ENCODE assay signal across 14 cellular contexts in genomic region chr10:110150981-110151380, GRCh38. TPM values are rescaled to one million over a fixed set of nuclear protein-coding genes. Genes with fewer than 3 reads are reported as not detected.
DNase-seq lines count a peak whose midpoint lies in the region; TF ChIP-seq lines count a peak whose summit lies in the region.
"Had no signal": no experiment of that assay in that cellular context is flagged by ENCODE, and none has a peak within 500 bp of the region (broad histone marks: within the 10 kb centered on the region; RNA-seq: fewer than 3 reads in every experiment).

No MANE protein-coding gene starts in this region.

- H3K27ac ChIP-seq in WERI-Rb-1 (peak overlapping the region; percentile 98), esophagus muscularis mucosa (replicated peaks in 1 of 4) (no peak overlapping the region), rectal smooth muscle tissue (ENCODE audit: low read depth, low read length) (no peak overlapping the region), smooth muscle cell (ENCODE audit: low read depth) (no peak overlapping the region)

- CTCF ChIA-PET in Caco-2 (lab: Charles Lee), result no interaction called here

- H3K36me3 Mint-ChIP-seq in Caco-2 (ENCODE audit: insufficient read depth, unreplicated experiment), result peaks cover 10% of the 10 kb centered on the region

- H2AFZ ChIP-seq in smooth muscle cell (ENCODE audit: low read depth), result no peak overlapping the region

- peaks cover 7% of the 10 kb centered on the region for H3K4me1 Mint-ChIP-seq in Caco-2 (ENCODE audit: low read depth, unreplicated experiment)

- peak overlapping the region; percentile 33 for H3K27ac Mint-ChIP-seq in Caco-2 (ENCODE audit: unreplicated experiment)

- 76% methylated on average over 6 of the region's 6 CpGs for WGBS in esophagus muscularis mucosa
- WGBS in smooth muscle cell (ENCODE audit: low lambda C conversion rate), result 92% methylated on average over 6 of the region's 6 CpGs

- H3K27me3 Mint-ChIP-seq in Caco-2 (ENCODE audit: insufficient read depth, unreplicated experiment), result no peaks in the 10 kb centered on the region

- H3K4me3 ChIP-seq in Caco-2 (ENCODE audit: low read depth, low read length) (no peak overlapping the region), WERI-Rb-1 (ENCODE audit: low read depth, low read length) (no peak overlapping the region), esophagus muscularis mucosa (no peak overlapping the region), rectal smooth muscle tissue (ENCODE audit: low read length) (peak overlapping the region; percentile 39), smooth muscle cell (no peak overlapping the region)

- POLR2A ChIA-PET in Caco-2 (lab: Charles Lee), result interaction anchor here (0.5 kb wide), 1 partner anchor 60 kb away, joined by 6 read pairs; no protein-coding TSS in a partner anchor

- H3K4me1 ChIP-seq in Caco-2 (no peaks in the 10 kb centered on the region), esophagus muscularis mucosa (peaks cover 0 to 4% (median 0%) of the 10 kb centered on the region in 4 donors), rectal smooth muscle tissue (ENCODE audit: control insufficient read depth, insufficient read depth, low read length) (no peaks in the 10 kb centered on the region), smooth muscle cell (ENCODE audit: low read depth) (peaks cover 4% of the 10 kb centered on the region)

- TF ChIP-seq EP300 in esophagus muscularis mucosa (IDR thresholded peaks at IDR 0.05), result no peak

- no peaks in the 10 kb centered on the region for H4K20me1 ChIP-seq in smooth muscle cell (ENCODE audit: low read depth)

- TF ChIP-seq CTCF in Caco-2 (IDR thresholded peaks at IDR 0.05; ENCODE audit: insufficient read depth in 1 of 2, low read depth in 1 of 2, low read length in 1 of 2, severe bottlenecking in 1 of 2, unreplicated experiment in 1 of 2) (no peak), WERI-Rb-1 (IDR thresholded peaks at IDR 0.05; ENCODE audit: low read depth, low read length) (no peak), esophagus muscularis mucosa (IDR thresholded peaks at IDR 0.05) (no peak), smooth muscle cell (IDR thresholded peaks at IDR 0.05; ENCODE audit: borderline replicate concordance, insufficient read depth, poor library complexity, severe bottlenecking) (no peak)

- no peak overlapping the region for H3K4me2 ChIP-seq in smooth muscle cell
- H3K4me2 ChIP-seq: SK-N-SH had no signal

- DNase-seq in Caco-2 (no peak), WERI-Rb-1 (no peak), esophagus muscularis mucosa (ENCODE audit: extremely low spot score) (peak; percentile 75), A172 (ENCODE audit: low spot score) (no peak), smooth muscle cell (lab: John Stamatoyannopoulos, UW; ENCODE audit: unreplicated experiment) (no peak), GOT3 (lab: John Stamatoyannopoulos, UW) (no peak)
- DNase-seq: ACHN; CD4-positive, CD25-positive, alpha-beta regulatory T cell; GF-D8; HCEC 1CT; KG1; NCI-H2227 treated with DMSO at 0.1 percent for 48 hours; SK-N-SH had no signal

- H3K79me2 ChIP-seq in smooth muscle cell (ENCODE audit: low read depth), result no peaks in the 10 kb centered on the region

- H3K36me3 ChIP-seq in Caco-2 (ENCODE audit: control insufficient read depth, insufficient read depth, low read length) (no peaks in the 10 kb centered on the region), WERI-Rb-1 (no peaks in the 10 kb centered on the region), esophagus muscularis mucosa (no peaks in the 10 kb centered on the region), rectal smooth muscle tissue (ENCODE audit: control insufficient read depth, insufficient read depth, low read length) (no peaks in the 10 kb centered on the region), smooth muscle cell (ENCODE audit: low read depth) (no peaks in the 10 kb centered on the region)

- H3K9ac ChIP-seq in rectal smooth muscle tissue (ENCODE audit: low read length) (no peak overlapping the region), smooth muscle cell (ENCODE audit: low read depth) (no peak overlapping the region)
- H3K9ac ChIP-seq: SK-N-SH had no signal

- no TSS peak for BruUV-seq in Caco-2 (replicated peaks; lab: Mats Ljungman, UMichigan)

- H3F3A ChIP-seq in smooth muscle cell (ENCODE audit: low read depth), result no peaks in the 10 kb centered on the region

- no peak overlapping the region for H3K4me3 Mint-ChIP-seq in Caco-2 (ENCODE audit: unreplicated experiment)
- H3K4me3 Mint-ChIP-seq: CD4-positive, CD25-positive, alpha-beta regulatory T cell had no signal

- H3K9me3 Mint-ChIP-seq in Caco-2 (ENCODE audit: unreplicated experiment), result no peaks in the 10 kb centered on the region
- H3K9me3 Mint-ChIP-seq: CD4-positive, CD25-positive, alpha-beta regulatory T cell had no signal

- H3K27me3 ChIP-seq in Caco-2 (replicated peaks; ENCODE audit: control insufficient read depth, insufficient read depth, low read length) (no peaks in the 10 kb centered on the region), WERI-Rb-1 (ENCODE audit: insufficient read depth, low read depth, severe bottlenecking) (no peaks in the 10 kb centered on the region), esophagus muscularis mucosa (peaks cover 0 to 23% (median 0%) of the 10 kb centered on the region in 4 donors), rectal smooth muscle tissue (ENCODE audit: control insufficient read depth, insufficient read depth, low read length) (no peaks in the 10 kb centered on the region), smooth muscle cell (ENCODE audit: low read depth) (peaks cover 5% of the 10 kb centered on the region)

- H3K9me3 ChIP-seq in Caco-2 (no peaks in the 10 kb centered on the region), WERI-Rb-1 (ENCODE audit: severe bottlenecking) (no peaks in the 10 kb centered on the region), esophagus muscularis mucosa (no peaks in the 10 kb centered on the region), smooth muscle cell (replicated peaks; ENCODE audit: low read depth) (no peaks in the 10 kb centered on the region)
- H3K9me3 ChIP-seq: SK-N-SH had no signal

- intact Hi-C loops in Caco-2 (cut with micrococcal nuclease; ENCODE audit: unreplicated experiment), result no loop called here
- intact Hi-C loops in esophagus muscularis mucosa (cut with DNase I), result no loop called here

- no peak for TF ChIP-seq POLR2A in esophagus muscularis mucosa (IDR thresholded peaks at IDR 0.05; ENCODE audit: low read depth)

RNA-seq across cellular contexts. Expression of gene MXI1, which starts 56.4 kb away (rescaled TPM):
- total RNA-seq in Caco-2 (2022), result 9.1 and 11.0 TPM in 2 replicates
- 100 to 1,000 TPM; 198 to 292 (median 226) TPM for total RNA-seq in esophagus muscularis mucosa
- total RNA-seq in A172 (2014; rRNA removed; shearing (Covaris generic)), result 2.6 and 5.4 TPM in 2 replicates
- total RNA-seq in smooth muscle cell, result 42.6 and 52.3 TPM in 2 replicates
- polyA plus RNA-seq in smooth muscle cell, result 35.9 and 47.9 TPM in 2 replicates
